In the genomic region with DNA sequence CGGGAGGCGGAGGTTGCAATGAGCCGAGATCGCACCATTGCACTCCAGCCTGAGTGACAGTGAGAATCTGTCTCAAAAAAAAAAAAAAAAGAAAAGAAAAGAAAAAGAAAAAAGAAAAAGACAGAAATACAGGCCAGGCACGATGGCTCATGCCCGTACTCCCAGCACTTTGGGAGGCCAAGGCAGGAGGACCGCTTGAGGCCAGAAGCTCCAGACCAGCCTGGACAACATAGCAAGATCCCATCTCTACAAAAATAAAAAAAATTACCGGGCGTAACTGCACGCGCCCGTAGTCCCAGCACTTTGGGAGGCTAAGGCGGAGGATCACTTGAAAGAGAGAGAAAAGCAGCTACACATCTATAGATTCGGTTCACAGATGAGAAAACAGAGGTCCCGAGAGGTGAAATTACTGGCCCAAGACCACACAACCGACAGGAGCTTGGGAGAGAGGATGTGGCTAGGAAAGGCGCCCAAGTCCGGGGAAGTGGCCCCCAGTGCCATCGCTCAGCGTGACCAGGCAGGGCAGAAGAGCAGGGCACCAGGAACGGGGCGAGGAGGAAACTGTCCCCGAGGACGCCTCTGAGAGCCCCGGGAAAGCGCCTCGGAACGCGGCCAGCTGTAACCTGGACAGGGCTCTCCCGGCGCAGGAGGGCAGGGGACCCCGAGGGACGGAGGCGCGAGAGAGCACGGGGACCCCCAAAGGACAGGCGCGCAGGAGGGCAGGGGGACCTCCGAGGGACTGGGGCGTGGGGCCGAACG, we compare ENCODE assay signal across 8 cellular contexts. TPM values are rescaled to one million over a fixed set of nuclear protein-coding genes. Genes with fewer than 3 reads are reported as not detected.
DNase-seq lines count a peak whose midpoint lies in the region; ATAC-seq, FAIRE-seq and TF ChIP-seq lines count a peak whose summit lies in the region.

No MANE protein-coding gene starts in this region.

- H3K9ac ChIP-seq in DND-41 (ENCODE audit: low read depth, low read length): peak overlapping the region; percentile 90

- H3K36me3 ChIP-seq in DND-41 (ENCODE audit: insufficient read depth, low read length) (peaks cover 6% of the 10 kb centered on the region; the same call in 1 of the 2 replicates), H7 (replicated peaks; ENCODE audit: control insufficient read depth, insufficient read depth, low read length) (no peaks in the 10 kb centered on the region), OCI-LY7 (ENCODE audit: insufficient read depth, low read length) (peaks cover 15% of the 10 kb centered on the region)

- DNase-seq in DND-41 (no peak), H7 (no peak), OCI-LY7 (ENCODE audit: low spot score) (peak; percentile 26), coronary artery (ENCODE audit: low spot score) (peak; percentile 77), memory B cell (ENCODE audit: low spot score in 2 of 2) (no peak), urothelium cell line (ENCODE audit: low spot score) (peak; percentile 74), ecto neural progenitor cell (ENCODE audit: low spot score) (no peak), occipital lobe (lab: John Stamatoyannopoulos, UW) (no peak)

- peaks cover 7% of the 10 kb centered on the region for H3K36me3 Mint-ChIP-seq in memory B cell

- no peak for FAIRE-seq in urothelium cell line (lab: Jason Lieb, UNC)

- BruUV-seq in OCI-LY7 (replicated peaks; lab: Mats Ljungman, UMichigan): TSS peak; percentile 36

- H3K9me3 ChIP-seq in DND-41 (ENCODE audit: insufficient read depth, low read length, severe bottlenecking): no peaks in the 10 kb centered on the region
- no peaks in the 10 kb centered on the region for H3K9me3 ChIP-seq in OCI-LY7 (ENCODE audit: low read length)

- peaks cover 2% of the 10 kb centered on the region; the same call in 1 of the 2 replicates for H4K20me1 ChIP-seq in DND-41 (ENCODE audit: insufficient read depth, low read length)
- no peaks in the 10 kb centered on the region for H4K20me1 ChIP-seq in OCI-LY7 (ENCODE audit: insufficient read depth, low read length)

- H2AFZ ChIP-seq in DND-41 (ENCODE audit: low read depth, low read length): peak overlapping the region; percentile 96
- peak overlapping the region; percentile 74 for H2AFZ ChIP-seq in OCI-LY7 (ENCODE audit: low read length)

- H3K27me3 Mint-ChIP-seq in memory B cell: no peaks in the 10 kb centered on the region

- POLR2A ChIA-PET in OCI-LY7 (lab: Charles Lee): interaction anchor here (0.7 kb wide), 1 partner anchor 215 kb away, joined by 4 read pairs; no protein-coding TSS in a partner anchor

- no peaks in the 10 kb centered on the region for H3K27me3 ChIP-seq in DND-41 (ENCODE audit: insufficient read depth, low read length, poor library complexity)
- H3K27me3 ChIP-seq in H7 (ENCODE audit: control insufficient read depth, insufficient read depth, low read length): no peaks in the 10 kb centered on the region

- H3K4me1 ChIP-seq in DND-41 (ENCODE audit: insufficient read depth, low read length) (peaks cover 27% of the 10 kb centered on the region), OCI-LY7 (ENCODE audit: insufficient read depth, low read length, poor library complexity, severe bottlenecking) (peaks cover 41% of the 10 kb centered on the region)

- H3K27ac ChIP-seq in DND-41 (ENCODE audit: low read length) (peak overlapping the region; percentile 70), OCI-LY7 (ENCODE audit: low read depth, low read length, poor library complexity, severe bottlenecking) (peak overlapping the region; percentile 22), coronary artery (peak overlapping the region; percentile 69 to 82)

- peak overlapping the region; percentile 85 to 94 for H3K4me3 ChIP-seq in DND-41 (ENCODE audit: low read depth in 1 of 2, low read length in 2 of 2)
- peak overlapping the region; percentile 68 for H3K4me3 ChIP-seq in H7 (ENCODE audit: insufficient read depth, low read depth, low read length)
- H3K4me3 ChIP-seq in OCI-LY7 (ENCODE audit: low read depth, low read length, poor library complexity, severe bottlenecking): peak overlapping the region; percentile 97
- H3K4me3 ChIP-seq in coronary artery: peak overlapping the region; percentile 86

- intact Hi-C loops in OCI-LY7 (cut with micrococcal nuclease; ENCODE audit: unreplicated experiment): loop anchor here (5.0 kb wide), 1 partner anchor 89 kb away; a partner anchor contains a TSS

- H3K4me2 ChIP-seq in DND-41 (ENCODE audit: insufficient read depth, low read length) (peak overlapping the region; percentile 90), OCI-LY7 (ENCODE audit: low read length) (peak overlapping the region; percentile 92)

- H3K9me3 Mint-ChIP-seq in memory B cell: no peaks in the 10 kb centered on the region

- H3K79me2 ChIP-seq in DND-41 (ENCODE audit: insufficient read depth, low read length): peaks cover 43% of the 10 kb centered on the region
- peaks cover 43% of the 10 kb centered on the region; the same call in 1 of the 2 replicates for H3K79me2 ChIP-seq in OCI-LY7 (ENCODE audit: insufficient read depth, low read depth, low read length)

- H3K27ac Mint-ChIP-seq in memory B cell: no peak overlapping the region

- H3K4me1 Mint-ChIP-seq in memory B cell: peaks cover 18% of the 10 kb centered on the region

- H3K4me3 Mint-ChIP-seq in memory B cell: peak overlapping the region; percentile 98

- TF ChIP-seq CTCF in DND-41 (IDR thresholded peaks at IDR 0.05; ENCODE audit: borderline replicate concordance, extremely low read depth, low read length, poor library complexity, severe bottlenecking): no peak
- TF ChIP-seq CTCF in OCI-LY7 (conservative IDR thresholded peaks at IDR 0.05; ENCODE audit: low read length): no peak
- TF ChIP-seq CTCF in coronary artery (IDR thresholded peaks at IDR 0.05): no peak

- no peaks in the 10 kb centered on the region for H3K9me2 ChIP-seq in OCI-LY7 (ENCODE audit: insufficient read depth, low read length)

- CTCF ChIA-PET in OCI-LY7 (lab: Charles Lee; ENCODE audit: unreplicated experiment): no interaction called here

- ATAC-seq in DND-41 (ENCODE audit: insufficient read depth, low read depth): no peak; the same call in none of the 3 replicates
- ATAC-seq in memory B cell (ENCODE audit: low read depth): no peak

RNA-seq across cellular contexts. Expression of a gene that starts 0.6 kb away (rescaled TPM):
- 23.2 and 28.2 TPM in 2 replicates for total RNA-seq in H7 (2014; rRNA removed; shearing (Covaris generic))
- 4.3 and 12.1 TPM in 2 replicates for total RNA-seq in OCI-LY7 (2014; rRNA removed; shearing (Covaris generic))
- 42.0 and 50.2 TPM in 2 replicates for total RNA-seq in OCI-LY7 (2022)
- 13.4 TPM for total RNA-seq in occipital lobe

RNA-seq across cellular contexts. Expression of a gene that starts 41.0 kb away (rescaled TPM):
- 314 and 319 TPM in 2 replicates for total RNA-seq in H7 (2014; rRNA removed; shearing (Covaris generic))
- total RNA-seq in OCI-LY7 (2014; rRNA removed; shearing (Covaris generic)): 181 and 241 TPM in 2 replicates
- total RNA-seq in OCI-LY7 (2022) (201 and 225 TPM in 2 replicates), occipital lobe (63.0 TPM)

Comparison
In these comparisons a context has a peak if more than half of its experiments do, and no peak if none do; other contexts are left out.
1. DNase-seq: peak in OCI-LY7 (single experiment), coronary artery (single experiment) and urothelium cell line (single experiment); none in DND-41 (single experiment), H7 (single experiment), memory B cell (0 of 2), ecto neural progenitor cell (single experiment) and occipital lobe (single experiment).
2. H3K27ac ChIP-seq: peak in every context shown above with its lines; median percentile 76 in coronary artery; 70 in DND-41; 22 in OCI-LY7.
3. Peak in every context shown above with its lines, with median percentiles within 50 percentile points of each other: H3K4me3 ChIP-seq.